Comparison of ENCODE assay signal across 21 cellular contexts in the genomic region with DNA sequence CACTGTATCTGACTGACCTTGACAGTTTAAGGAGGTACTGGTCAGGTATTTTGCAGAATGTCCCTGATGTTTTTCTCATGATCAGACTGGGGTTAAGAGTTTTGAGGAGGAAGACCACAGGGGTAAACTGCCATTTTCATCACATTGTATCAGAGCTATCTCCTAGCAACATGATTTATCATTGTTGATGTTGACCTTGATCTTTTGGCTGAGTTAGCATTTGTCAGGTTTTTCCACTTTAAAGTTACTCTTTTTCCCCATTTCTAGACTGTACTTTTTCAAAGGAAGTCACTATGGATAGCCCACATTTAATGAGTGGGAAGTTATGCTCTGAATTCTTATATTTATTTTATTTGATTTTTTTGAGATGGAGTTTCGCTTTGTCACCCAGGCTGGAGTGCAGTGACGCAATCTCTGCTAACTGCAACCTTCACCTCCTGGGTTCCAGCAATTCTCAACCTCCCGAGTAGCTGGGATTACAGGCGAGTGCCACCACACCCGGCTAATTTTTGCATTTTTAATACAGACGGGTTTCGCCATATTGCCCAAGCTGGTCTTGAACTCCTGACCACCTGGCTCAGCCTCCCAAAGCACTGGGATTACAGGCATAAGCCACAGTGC.
"Had no signal": no experiment of that assay in that cellular context is flagged by ENCODE, and none has a peak within 500 bp of the region (broad histone marks: within the 10 kb centered on the region; RNA-seq: fewer than 3 reads in every experiment).

No MANE protein-coding gene starts in this region.

- H3K9me3 ChIP-seq: MG63, SJSA1 had no signal

- H3K4me1 ChIP-seq: SJSA1 had no signal

- H3K27me3 ChIP-seq: MG63, SJSA1 had no signal

- H3K27ac ChIP-seq: SJSA1, SK-N-MC had no signal

- H3K36me3 ChIP-seq: MG63, SJSA1 had no signal

- FAIRE-seq: RCC 7860 had no signal

- DNase-seq: Karpas-422, KG1, MG63, NCI-H1092 treated with DMSO at 0.1 percent for 48 hours, NCI-H1436, NCI-H187, NCI-H2029, NCI-H2081 treated with DMSO at 0.1 percent for 48 hours, NCI-H2171, NCI-H226, NCI-H446, NCI-H510A, NCI-H524 treated with DMSO at 0.1 percent for 48 hours, NCI-H69, NCI-H774, Right ventricle myocardium superior, RPMI8226, SIG-M5 had no signal

- H3K4me3 ChIP-seq: MG63, SJSA1, SK-N-MC had no signal
